Comparison of ENCODE assay signal across 8 cellular contexts in the genomic region with DNA sequence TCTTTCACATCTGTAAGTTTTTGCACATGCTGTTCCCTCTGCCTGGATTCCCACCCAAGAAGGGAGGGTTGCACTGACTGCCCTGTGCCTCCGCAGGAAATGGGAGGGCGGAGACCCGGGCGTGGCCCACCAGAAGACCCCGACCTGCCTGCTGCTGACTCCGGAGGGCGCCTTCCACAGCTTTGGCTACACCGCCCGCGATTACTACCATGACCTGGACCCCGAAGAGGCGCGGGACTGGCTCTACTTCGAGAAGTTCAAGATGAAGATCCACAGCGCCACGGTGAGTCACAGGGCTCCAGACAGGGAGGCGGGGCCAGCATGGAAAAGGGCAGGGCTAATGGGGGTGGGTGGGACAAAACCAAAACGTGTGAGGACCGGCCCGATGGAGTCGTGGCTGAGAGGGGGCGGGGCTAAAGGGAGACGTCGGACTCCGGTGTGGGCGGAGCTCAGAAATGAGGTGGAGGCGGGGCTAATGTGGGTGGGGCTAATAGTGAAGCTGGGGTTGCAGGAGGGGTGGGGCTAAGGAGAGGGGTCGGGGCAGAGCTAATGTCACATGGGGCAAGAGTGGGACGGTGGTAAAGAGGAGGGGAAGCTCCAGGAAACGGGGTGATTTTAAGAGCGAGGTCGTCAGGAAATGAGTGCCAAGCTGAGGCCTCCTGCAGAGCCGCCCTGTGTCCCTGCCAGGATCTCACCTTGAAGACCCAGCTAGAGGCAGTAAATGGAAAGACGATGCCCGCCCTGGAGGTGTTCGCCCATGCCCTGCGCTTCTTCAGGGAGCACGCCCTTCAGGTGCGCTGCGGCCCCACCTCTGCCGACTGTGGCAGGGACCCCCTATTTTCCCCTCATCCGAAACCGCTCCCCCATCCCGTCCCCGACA.
DNase-seq lines count a peak whose midpoint lies in the region; ATAC-seq, FAIRE-seq and TF ChIP-seq lines count a peak whose summit lies in the region.

No MANE protein-coding gene starts in this region.

- no peak for TF ChIP-seq CTCF in retinal pigment epithelial cell (conservative IDR thresholded peaks at IDR 0.05; ENCODE audit: low read depth, low read length)

- no peak for FAIRE-seq in H54 (lab: Jason Lieb, UNC)

- peak overlapping the region; percentile 2 for H3K4me3 ChIP-seq in retinal pigment epithelial cell (ENCODE audit: low read length)

- no peak for TF ChIP-seq POLR2A in H54 (IDR thresholded peaks at IDR 0.05; ENCODE audit: low read depth, low read length)

- DNase-seq in NCI-H774 (lab: John Stamatoyannopoulos, UW) (peak; percentile 65), activated T-cell treated with anti-CD3 and anti-CD28 coated beads for 24 hours (ENCODE audit: low read depth) (peak; percentile 71), foreskin melanocyte (peak; percentile 55), retinal pigment epithelial cell (ENCODE audit: low read depth) (peak; percentile 12), HK-2 (ENCODE audit: unreplicated experiment) (no peak), H54 (ENCODE audit: insufficient read length, low spot score) (no peak)

- ATAC-seq in GM19463 (IDR thresholded peaks at IDR 0.05; ENCODE audit: unreplicated experiment) (peak; percentile 61), HG03565 (IDR thresholded peaks at IDR 0.05; ENCODE audit: unreplicated experiment) (no peak)

Comparison
In these comparisons a context has a peak if more than half of its experiments do, and no peak if none do; other contexts are left out.
1. DNase-seq: peak in NCI-H774 (single experiment), activated T-cell treated with anti-CD3 and anti-CD28 coated beads for 24 hours (single experiment), foreskin melanocyte (single experiment) and retinal pigment epithelial cell (single experiment); none in HK-2 (single experiment) and H54 (single experiment).